In genomic region chr1:100458925-100459814, GRCh38 we compare ENCODE assay signal across 9 cellular contexts.
DNase-seq lines count a peak whose midpoint lies in the region; ATAC-seq, FAIRE-seq and TF ChIP-seq lines count a peak whose summit lies in the region.
"Had no signal": no experiment of that assay in that cellular context is flagged by ENCODE, and none has a peak within 500 bp of the region (broad histone marks: within the 10 kb centered on the region; RNA-seq: fewer than 3 reads in every experiment).

No MANE protein-coding gene starts in this region.

- H3K36me3 Mint-ChIP-seq in T-helper 1 cell treated with Interleukin-12 subunit alpha and Interleukin-12 subunit beta and Interleukin-4 antibody, amounts not matched to agents 30 μg/mL and 1 μg/mL, for 36 hours (ENCODE audit: low read depth): peaks cover 46% of the 10 kb centered on the region

- no peaks in the 10 kb centered on the region for H3K27me3 Mint-ChIP-seq in T-helper 1 cell treated with Interleukin-12 subunit alpha and Interleukin-12 subunit beta and Interleukin-4 antibody, amounts not matched to agents 30 μg/mL and 1 μg/mL, for 36 hours (ENCODE audit: low read depth)

- H3K4me3 ChIP-seq in astrocyte of the cerebellum (ENCODE audit: low read depth, low read length) (no peak overlapping the region), small intestine (ENCODE audit: low read depth in 1 of 2, low read length in 2 of 2) (no peak overlapping the region)
- H3K4me3 ChIP-seq: BLaER1 had no signal

- no peak overlapping the region for H3K27ac ChIP-seq in small intestine (ENCODE audit: low read depth in 1 of 2, low read length in 1 of 2)
- H3K27ac ChIP-seq: BLaER1 had no signal

- peaks cover 2 to 12% of the 10 kb centered on the region in 2 donors for H3K36me3 ChIP-seq in small intestine (ENCODE audit: control insufficient read depth in 2 of 2, insufficient read depth in 2 of 2, low read length in 2 of 2)

- FAIRE-seq in small intestine (lab: Jason Lieb, UNC): no peak

- H3K4me1 ChIP-seq in small intestine (ENCODE audit: control insufficient read depth in 2 of 2, insufficient read depth in 1 of 2, low read depth in 1 of 2, low read length in 1 of 2): no peaks in the 10 kb centered on the region

- H3K9me3 ChIP-seq in small intestine (ENCODE audit: control insufficient read depth, low read depth): no peaks in the 10 kb centered on the region
- H3K9me3 ChIP-seq: BLaER1 had no signal

- peak overlapping the region; percentile 43 for H3K27ac Mint-ChIP-seq in T-helper 1 cell treated with Interleukin-12 subunit alpha and Interleukin-12 subunit beta and Interleukin-4 antibody, amounts not matched to agents 30 μg/mL and 1 μg/mL, for 36 hours

- peak; percentile 92 for TF ChIP-seq CTCF in astrocyte of the cerebellum (IDR thresholded peaks at IDR 0.05; ENCODE audit: low read depth, low read length, missing control alignments)

- H3K4me3 Mint-ChIP-seq in T-helper 1 cell treated with Interleukin-12 subunit alpha and Interleukin-12 subunit beta and Interleukin-4 antibody, amounts not matched to agents 30 μg/mL and 1 μg/mL, for 36 hours: no peak overlapping the region

- ATAC-seq in HG02852 (IDR thresholded peaks at IDR 0.05; ENCODE audit: unreplicated experiment): peak; percentile 87

- H3K27me3 ChIP-seq in small intestine (ENCODE audit: control insufficient read depth in 2 of 2, insufficient read depth in 2 of 2, low read length in 2 of 2): no peaks in the 10 kb centered on the region
- H3K27me3 ChIP-seq: BLaER1 had no signal

- peaks cover 43% of the 10 kb centered on the region for H3K4me1 Mint-ChIP-seq in T-helper 1 cell treated with Interleukin-12 subunit alpha and Interleukin-12 subunit beta and Interleukin-4 antibody, amounts not matched to agents 30 μg/mL and 1 μg/mL, for 36 hours (ENCODE audit: low read depth)

- in situ Hi-C loops in astrocyte of the cerebellum (cut with HindIII; ENCODE audit: low sequenced_read_pairs): no loop called here

- no peaks in the 10 kb centered on the region for H3K9me3 Mint-ChIP-seq in T-helper 1 cell treated with Interleukin-12 subunit alpha and Interleukin-12 subunit beta and Interleukin-4 antibody, amounts not matched to agents 30 μg/mL and 1 μg/mL, for 36 hours

- DNase-seq in NCI-H1436 (lab: John Stamatoyannopoulos, UW) (peak; percentile 65), NCI-H1436 treated with DMSO at 0.1 percent for 48 hours (lab: John Stamatoyannopoulos, UW) (no peak), NCI-H1417 (lab: John Stamatoyannopoulos, UW) (peak; percentile 62 to 88 (median 66)), astrocyte of the cerebellum (ENCODE audit: low read depth) (peak; percentile 74), iPS DF 19.7 (ENCODE audit: low read depth, low spot score) (peak; percentile 47), small intestine (peak; percentile 79)

- 24 to 31% (median 24%) methylated on average over 12 of the region's 12 CpGs for WGBS in small intestine, 3 donors
